ENCODE assay signal across 8 cellular contexts in the genomic region with DNA sequence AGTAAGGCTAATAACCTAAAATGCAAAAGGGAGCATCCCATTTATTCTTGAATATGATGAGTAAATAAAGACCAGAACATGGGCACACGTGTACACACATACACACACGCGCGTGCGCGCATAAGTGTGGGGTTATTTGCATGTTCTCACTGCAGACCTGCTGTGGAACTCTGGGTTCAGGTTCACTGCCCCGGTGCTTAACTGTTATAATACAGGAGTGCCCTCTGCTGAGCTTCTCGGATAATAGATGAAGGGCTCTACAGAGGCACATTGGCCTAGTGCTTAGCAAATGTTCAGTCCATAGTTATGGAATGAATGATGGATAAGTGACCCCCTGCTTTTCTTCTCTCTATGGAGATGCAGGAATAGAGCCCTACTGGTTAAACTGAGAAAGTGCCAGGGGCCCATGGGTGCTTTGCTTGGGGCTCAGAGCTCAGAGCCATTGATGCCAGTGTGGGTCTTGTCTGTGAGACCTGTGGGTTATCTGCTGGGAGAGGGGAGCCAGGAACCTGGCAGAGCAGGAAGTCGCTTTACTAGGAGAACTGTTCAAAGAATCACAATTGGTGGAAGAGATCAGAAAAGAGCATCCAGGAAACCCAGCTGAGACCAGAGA. TPM values are rescaled to one million over a fixed set of nuclear protein-coding genes. Genes with fewer than 3 reads are reported as not detected.
A peak's percentile ranks its signal among the peaks of the same experiment; 100 is the strongest.
DNase-seq lines count a peak whose midpoint lies in the region; ATAC-seq and TF ChIP-seq lines count a peak whose summit lies in the region.

No MANE protein-coding gene starts in this region.

- H3K4me1 ChIP-seq in right cardiac atrium (ENCODE audit: control insufficient read depth, insufficient read depth, low read length) (peaks cover 6% of the 10 kb centered on the region), gastrocnemius medialis (peaks cover 9% of the 10 kb centered on the region in 2 donors)

- no peak for TF ChIP-seq POLR2A in gastrocnemius medialis (IDR thresholded peaks at IDR 0.05)

- peak in 2 of 5 experiments; percentile 20 to 40 for TF ChIP-seq CTCF in gastrocnemius medialis (IDR thresholded peaks at IDR 0.05 in 4 of 5, conservative IDR thresholded peaks at IDR 0.05 in 1 of 5)

- 43% methylated on average over 9 of the region's 9 CpGs for WGBS in right cardiac atrium

- peak; percentile 59 for DNase-seq in DMS153 treated with DMSO at 0.1 percent for 48 hours (lab: John Stamatoyannopoulos, UW; ENCODE audit: unreplicated experiment)
- peak; percentile 27 for DNase-seq in KBM-7
- peak; percentile 69 for DNase-seq in SK-N-DZ (ENCODE audit: low spot score)
- peak; percentile 37 for DNase-seq in activated naive CD8-positive, alpha-beta T cell treated with anti-CD3 and anti-CD28 coated beads, Interleukin-2, amount 50 U/mL, for 16 hours (ENCODE audit: low read depth, low spot score)
- peak in 2 of 3 donors; percentile 32 to 69 for DNase-seq in right cardiac atrium
- peak; percentile 76 for DNase-seq in stimulated activated CD4-positive, alpha-beta T cell treated with anti-CD3 and anti-CD28 coated beads, Interleukin-15, amount 100 ng/mL, for 24 hours
- no peak for DNase-seq in gastrocnemius medialis

- H3K36me3 ChIP-seq in gastrocnemius medialis, result no peaks in the 10 kb centered on the region

- in situ Hi-C loops in KBM-7 (cut with MboI; ENCODE audit: low pct_unique_long_range_greater_than_20kb, low sequenced_read_pairs), result no loop called here
- in situ Hi-C loops in gastrocnemius medialis (cut with MboI; ENCODE audit: low sequenced_read_pairs in 4 of 4), result loop anchor here in 1 of 4 donors (10.0 kb wide), 1 partner anchor 356 kb away; no protein-coding TSS in a partner anchor

- no peak overlapping the region for H3K27ac ChIP-seq in right cardiac atrium (ENCODE audit: low read length)
- no peak overlapping the region for H3K27ac ChIP-seq in gastrocnemius medialis

- H3K27me3 ChIP-seq in right cardiac atrium (ENCODE audit: control insufficient read depth, insufficient read depth), result no peaks in the 10 kb centered on the region
- peaks cover 0 to 5% (median 4%) of the 10 kb centered on the region in 3 donors for H3K27me3 ChIP-seq in gastrocnemius medialis

- peak; percentile 33 for ATAC-seq in GM21423 (IDR thresholded peaks at IDR 0.05; ENCODE audit: unreplicated experiment)
- ATAC-seq in right cardiac atrium, result peak; percentile 50 to 58
- ATAC-seq in gastrocnemius medialis, result no peak

- intact Hi-C loops in right cardiac atrium (cut with DNase I), result loop anchor here (2.0 to 5.0 kb wide), 3 partner anchors 363 to 366 kb away; no protein-coding TSS in a partner anchor
- intact Hi-C loops in gastrocnemius medialis (cut with DNase I; ENCODE audit: low total_unique reads), result loop anchor here (5.0 kb wide), 1 partner anchor 363 kb away; no protein-coding TSS in a partner anchor

- no peaks in the 10 kb centered on the region for H3K9me3 ChIP-seq in right cardiac atrium (ENCODE audit: control insufficient read depth, low read length)
- no peaks in the 10 kb centered on the region for H3K9me3 ChIP-seq in gastrocnemius medialis

- H3K4me3 ChIP-seq in right cardiac atrium (ENCODE audit: low read length) (no peak overlapping the region), gastrocnemius medialis (no peak overlapping the region)

RNA-seq across cellular contexts. Expression of a gene that starts 3.6 kb away (rescaled TPM):
- polyA plus RNA-seq in SK-N-DZ (2014; cell fraction: cytosol; rRNA removed), result 4.3 and 4.4 TPM in 2 replicates
- polyA plus RNA-seq in SK-N-DZ (2014; cell fraction: nucleus; rRNA removed), result 3.7 and 3.9 TPM in 2 replicates
- total RNA-seq in right cardiac atrium (1 to 10 TPM; 2.3 to 5.8 (median 4.4) TPM), gastrocnemius medialis (1 to 10 TPM in 1 of 4 donors, under 1 TPM in 3; 0.32 to 3.6 (median 0.46) TPM)
- 1.2 TPM for polyA plus RNA-seq in right cardiac atrium

Comparison
In these comparisons a context has a peak if more than half of its experiments do, and no peak if none do; other contexts are left out.
1. DNase-seq: peak in DMS153 treated with DMSO at 0.1 percent for 48 hours (single experiment), KBM-7 (single experiment), SK-N-DZ (single experiment), activated naive CD8-positive, alpha-beta T cell treated with anti-CD3 and anti-CD28 coated beads, Interleukin-2, amount 50 U/mL, for 16 hours (single experiment), right cardiac atrium (2 of 3) and stimulated activated CD4-positive, alpha-beta T cell treated with anti-CD3 and anti-CD28 coated beads, Interleukin-15, amount 100 ng/mL, for 24 hours (single experiment); none in gastrocnemius medialis (0 of 2).
2. ATAC-seq: peak in GM21423 (single experiment) and right cardiac atrium (2 of 2); none in gastrocnemius medialis (0 of 2).